8 cellular contexts compared by ENCODE assay signal in the genomic region with DNA sequence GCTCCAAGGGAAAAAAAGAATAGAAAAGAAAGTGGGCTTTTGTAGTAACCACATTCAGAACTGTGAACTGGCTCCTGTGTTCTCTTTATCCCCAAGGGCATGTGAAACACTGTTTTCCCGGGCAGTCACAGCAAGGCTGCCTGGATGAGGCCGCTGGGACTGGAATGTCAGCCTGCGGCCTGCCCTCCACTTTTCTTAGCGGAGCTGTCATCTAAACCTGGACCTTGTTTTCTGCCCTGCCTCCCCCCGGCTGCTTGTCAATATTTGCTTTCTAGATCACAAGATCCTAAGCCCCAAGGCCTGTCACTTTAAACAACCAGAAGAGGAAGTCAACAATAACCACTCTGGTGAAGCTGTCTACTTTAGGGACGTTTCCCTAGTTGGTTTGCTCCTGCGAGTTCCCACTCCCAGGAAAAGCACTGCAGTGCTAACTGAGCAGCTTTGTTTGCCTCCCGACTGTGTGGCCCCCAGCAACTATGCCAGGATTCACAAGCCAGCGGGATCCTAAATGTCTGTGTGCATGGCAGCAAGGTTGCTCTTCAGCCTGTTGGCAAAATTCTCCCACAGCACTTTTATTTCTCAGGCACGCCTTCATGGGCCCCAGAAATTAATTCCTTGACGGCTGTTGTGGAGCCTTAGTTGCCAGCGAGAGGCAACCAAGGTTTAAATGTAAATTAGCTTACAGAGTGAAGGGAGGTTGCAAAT.
DNase-seq lines count a peak whose midpoint lies in the region; ATAC-seq and TF ChIP-seq lines count a peak whose summit lies in the region.

No MANE protein-coding gene starts in this region.

- no peaks in the 10 kb centered on the region for H3K9me3 ChIP-seq in adipocyte (ENCODE audit: control insufficient read depth, low read length)
- H3K9me3 ChIP-seq in stomach smooth muscle (ENCODE audit: control insufficient read depth in 2 of 2, low read length in 2 of 2): no peaks in the 10 kb centered on the region

- ATAC-seq in HG02642 (IDR thresholded peaks at IDR 0.05; ENCODE audit: poor library complexity, unreplicated experiment): no peak

- H3K9ac ChIP-seq in adipocyte (ENCODE audit: low read length) (peak overlapping the region; percentile 82), stomach smooth muscle (ENCODE audit: low read length in 2 of 2) (peak overlapping the region; percentile 36 to 47)

- H3K4me3 ChIP-seq in LNCaP clone FGC (ENCODE audit: low read depth, low read length) (no peak overlapping the region), adipocyte (ENCODE audit: low read length) (peak overlapping the region; percentile 63), stomach smooth muscle (ENCODE audit: low read length in 2 of 2) (peak overlapping the region in 1 of 2 donors; percentile 35)

- TF ChIP-seq CTCF in LNCaP clone FGC (IDR thresholded peaks at IDR 0.05; ENCODE audit: control insufficient read depth, extremely low read depth, insufficient read depth) (no peak), GM13976 (IDR thresholded peaks at IDR 0.05; ENCODE audit: borderline replicate concordance, control extremely low read depth, extremely low read depth, insufficient read depth, missing control alignments) (no peak)

- no peaks in the 10 kb centered on the region for H3K27me3 ChIP-seq in adipocyte (replicated peaks; ENCODE audit: control insufficient read depth, insufficient read depth, low read length)
- no peaks in the 10 kb centered on the region for H3K27me3 ChIP-seq in stomach smooth muscle (ENCODE audit: control insufficient read depth in 1 of 2, insufficient read depth in 2 of 2, low read length in 2 of 2)

- peak overlapping the region; percentile 64 for H3K27ac ChIP-seq in stomach smooth muscle (ENCODE audit: low read length)

- peaks cover 35% of the 10 kb centered on the region for H3K4me1 ChIP-seq in adipocyte (ENCODE audit: control insufficient read depth, insufficient read depth, low read length)
- peaks cover 11% of the 10 kb centered on the region for H3K4me1 ChIP-seq in stomach smooth muscle (ENCODE audit: control insufficient read depth, insufficient read depth, low read length)

- peak; percentile 67 for DNase-seq in LNCaP clone FGC (ENCODE audit: low read depth)
- peak; percentile 28 for DNase-seq in adipocyte (ENCODE audit: low read depth)
- peak; percentile 19 for DNase-seq in kidney tubule cell (ENCODE audit: low spot score)
- DNase-seq in NCI-H2227 (lab: John Stamatoyannopoulos, UW; ENCODE audit: unreplicated experiment): no peak
- DNase-seq in GM13976 (ENCODE audit: low spot score): no peak
- no peak for DNase-seq in HCEC 1CT

- H3K36me3 ChIP-seq in adipocyte (ENCODE audit: control insufficient read depth, insufficient read depth, low read length, severe bottlenecking): no peaks in the 10 kb centered on the region
- no peaks in the 10 kb centered on the region for H3K36me3 ChIP-seq in stomach smooth muscle (ENCODE audit: control insufficient read depth in 2 of 2, insufficient read depth in 2 of 2, low read length in 2 of 2)

- in situ Hi-C loops in GM13976 (cut with MboI; ENCODE audit: low sequenced_read_pairs, unreplicated experiment): no loop called here

Comparison
In these comparisons a context has a peak if more than half of its experiments do, and no peak if none do; other contexts are left out.
1. DNase-seq: peak in LNCaP clone FGC (single experiment), adipocyte (single experiment) and kidney tubule cell (single experiment); none in NCI-H2227 (single experiment), GM13976 (single experiment) and HCEC 1CT (single experiment).